ENCODE assay signal across 11 cellular contexts in genomic region chr3:185070491-185071335, GRCh38.
DNase-seq lines count a peak whose midpoint lies in the region; ATAC-seq, FAIRE-seq and TF ChIP-seq lines count a peak whose summit lies in the region.
"Had no signal": no experiment of that assay in that cellular context is flagged by ENCODE, and none has a peak within 500 bp of the region (broad histone marks: within the 10 kb centered on the region; RNA-seq: fewer than 3 reads in every experiment).

No MANE protein-coding gene starts in this region.

- H3K27ac ChIP-seq in HepG2 (ENCODE audit: extremely low read length, insufficient read depth, low read length): no peak overlapping the region

- peak; percentile 97 for ATAC-seq in HepG2
- ATAC-seq in stimulated activated naive B cell treated with anti-CD40 and anti-IgM and Interleukin-4, amounts not matched to agents 10 μg/mL and 1 μg/mL and 100 μg/mL, for 72 hours (replicated peaks): no peak

- CTCF ChIA-PET in HepG2 (lab: Yijun Ruan, JAX; ENCODE audit: low intra/inter-chr PET ratio, low total read pairs): interaction anchor here (0.7 to 4.4 kb wide), 2 partner anchors 106 to 196 kb away, joined by 3 to 38 read pairs; no protein-coding TSS in a partner anchor

- H3K4me3 Mint-ChIP-seq in stimulated activated naive B cell treated with anti-CD40 and anti-IgM and Interleukin-4, amounts not matched to agents 10 μg/mL and 1 μg/mL and 100 μg/mL, for 72 hours: no peak overlapping the region
- H3K4me3 Mint-ChIP-seq: activated naive CD4-positive, alpha-beta T cell treated with anti-CD3 and anti-CD28 coated beads, Interleukin-2, amount 50 U/mL, for 24 hours had no signal

- in situ Hi-C loops in T47D (cut with HindIII; ENCODE audit: low pct_unique_long_range_greater_than_20kb, low sequenced_read_pairs): no loop called here
- in situ Hi-C loops in HepG2 (cut with HindIII; ENCODE audit: extremely low pct_ligation_motif_present, low pct_unique_long_range_greater_than_20kb): loop anchor here (5.0 kb wide), 1 partner anchor 107 kb away; no protein-coding TSS in a partner anchor

- no peak for TF ChIP-seq EP300 in HepG2 (IDR thresholded peaks at IDR 0.05; ENCODE audit: low read depth in 2 of 2, low read length in 2 of 2)
- TF ChIP-seq EP300 in HepG2 (CRISPR knock-in tag; IDR thresholded peaks at IDR 0.05; ENCODE audit: borderline replicate concordance): no peak

- H3K36me3 Mint-ChIP-seq in stimulated activated naive B cell treated with anti-CD40 and anti-IgM and Interleukin-4, amounts not matched to agents 10 μg/mL and 1 μg/mL and 100 μg/mL, for 72 hours: no peaks in the 10 kb centered on the region
- H3K36me3 Mint-ChIP-seq: activated naive CD4-positive, alpha-beta T cell treated with anti-CD3 and anti-CD28 coated beads, Interleukin-2, amount 50 U/mL, for 24 hours; naive B cell had no signal

- peaks cover 0 to 1% of the 10 kb centered on the region in 2 experiments; a peak in 2 of 5 replicates for H3K27me3 ChIP-seq in HepG2 (ENCODE audit: control insufficient read depth in 1 of 2, insufficient read depth in 2 of 2, low read length in 2 of 2)

- peak; percentile 66 for DNase-seq in COLO829 (ENCODE audit: low spot score)
- DNase-seq in LHCN-M2 (ENCODE audit: low read depth): peak; percentile 15
- peak; percentile 87 for DNase-seq in T47D (ENCODE audit: low read depth in 1 of 2, low spot score in 1 of 2)
- peak; percentile 73 for DNase-seq in HepG2 (ENCODE audit: low spot score)
- no peak for DNase-seq in activated T-cell treated with anti-CD3 and anti-CD28 coated beads, Interleukin-2, amount 50 U/mL, for 48 hours
- no peak for DNase-seq in activated CD8-positive, alpha-beta memory T cell treated with anti-CD3 and anti-CD28 coated beads for 24 hours
- DNase-seq in stimulated activated naive B cell treated with anti-CD40 and anti-IgM and Interleukin-4, amounts not matched to agents 10 μg/mL and 1 μg/mL and 100 μg/mL, for 72 hours: no peak
- DNase-seq in activated effector memory CD4-positive, alpha-beta T cell treated with Interleukin-2 at 50 U/mL for 16 hours: no peak
- DNase-seq: naive B cell, NCI-H2029 treated with DMSO at 0.1 percent for 48 hours had no signal

- peak overlapping the region; percentile 8 to 42 (median 11); a peak in 3 of 6 replicates for H3K4me3 ChIP-seq in HepG2 (replicated peaks in 1 of 3; ENCODE audit: insufficient read depth in 1 of 3, low read depth in 2 of 3, low read length in 3 of 3)

- no peak for TF ChIP-seq POLR2A in HepG2 (IDR thresholded peaks at IDR 0.05; ENCODE audit: insufficient read depth in 1 of 2, low read depth in 2 of 2, low read length in 2 of 2)

- no peaks in the 10 kb centered on the region for H3K9me3 ChIP-seq in HepG2 (ENCODE audit: low read length)

- intact Hi-C loops in HepG2 (cut with micrococcal nuclease; ENCODE audit: unreplicated experiment): loop anchor here (1.0 to 2.0 kb wide), 3 partner anchors 32 to 196 kb away; no protein-coding TSS in a partner anchor

- POLR2A ChIA-PET in HepG2 (lab: Yijun Ruan, JAX): interaction anchor here (0.7 to 1.0 kb wide), 2 partner anchors 25 to 105 kb away, joined by 3 to 9 read pairs; no protein-coding TSS in a partner anchor

- peak; percentile 64 for TF ChIP-seq RAD21 in HepG2 (CRISPR knock-in tag; IDR thresholded peaks at IDR 0.05)

- H3K9ac ChIP-seq in HepG2 (ENCODE audit: insufficient read depth, low read depth, low read length): peak overlapping the region; percentile 35

- peaks cover 26% of the 10 kb centered on the region for H3K4me1 ChIP-seq in HepG2 (ENCODE audit: insufficient read depth, low read length)

- peak; percentile 61 for FAIRE-seq in HepG2 (lab: Jason Lieb, UNC)

- TF ChIP-seq CTCF in HepG2 (CRISPR knock-in tag; IDR thresholded peaks at IDR 0.05): peak; percentile 79

- H3K36me3 ChIP-seq in HepG2 (replicated peaks in 1 of 2; ENCODE audit: control insufficient read depth in 1 of 2, insufficient read depth in 2 of 2, low read length in 2 of 2): no peaks in the 10 kb centered on the region

- no peaks in the 10 kb centered on the region for H3K79me2 ChIP-seq in HepG2 (ENCODE audit: insufficient read depth, low read length)

- 55% methylated on average over 20 of the region's 22 CpGs for WGBS in HepG2 (ENCODE audit: low lambda C conversion rate)

- BruUV-seq in HepG2 (replicated peaks; lab: Mats Ljungman, UMichigan): no TSS peak

- H3K4me1 Mint-ChIP-seq in stimulated activated naive B cell treated with anti-CD40 and anti-IgM and Interleukin-4, amounts not matched to agents 10 μg/mL and 1 μg/mL and 100 μg/mL, for 72 hours: no peaks in the 10 kb centered on the region
- H3K4me1 Mint-ChIP-seq: activated naive CD4-positive, alpha-beta T cell treated with anti-CD3 and anti-CD28 coated beads, Interleukin-2, amount 50 U/mL, for 24 hours; naive B cell had no signal

- no peak overlapping the region for H3K27ac Mint-ChIP-seq in stimulated activated naive B cell treated with anti-CD40 and anti-IgM and Interleukin-4, amounts not matched to agents 10 μg/mL and 1 μg/mL and 100 μg/mL, for 72 hours
- H3K27ac Mint-ChIP-seq: activated naive CD4-positive, alpha-beta T cell treated with anti-CD3 and anti-CD28 coated beads, Interleukin-2, amount 50 U/mL, for 24 hours; naive B cell had no signal

- peak overlapping the region; percentile 64 for H3K4me2 ChIP-seq in HepG2 (ENCODE audit: low read depth, low read length)

- H4K20me1 ChIP-seq in HepG2 (ENCODE audit: insufficient read depth, low read length): no peaks in the 10 kb centered on the region

- H2AFZ ChIP-seq in HepG2 (ENCODE audit: low read length): peak overlapping the region; percentile 72

- no peaks in the 10 kb centered on the region for H3K9me3 Mint-ChIP-seq in stimulated activated naive B cell treated with anti-CD40 and anti-IgM and Interleukin-4, amounts not matched to agents 10 μg/mL and 1 μg/mL and 100 μg/mL, for 72 hours
- H3K9me3 Mint-ChIP-seq: activated naive CD4-positive, alpha-beta T cell treated with anti-CD3 and anti-CD28 coated beads, Interleukin-2, amount 50 U/mL, for 24 hours; naive B cell had no signal

- peaks cover 0 to 14% of the 10 kb centered on the region in 2 donors for H3K27me3 Mint-ChIP-seq in stimulated activated naive B cell treated with anti-CD40 and anti-IgM and Interleukin-4, amounts not matched to agents 10 μg/mL and 1 μg/mL and 100 μg/mL, for 72 hours
- H3K27me3 Mint-ChIP-seq: activated naive CD4-positive, alpha-beta T cell treated with anti-CD3 and anti-CD28 coated beads, Interleukin-2, amount 50 U/mL, for 24 hours had no signal

TF ChIP-seq in HepG2, 621 proteins besides CTCF, POLR2A, EP300 and RAD21 (continues in another document):
- TF ChIP-seq, protein P1, sequence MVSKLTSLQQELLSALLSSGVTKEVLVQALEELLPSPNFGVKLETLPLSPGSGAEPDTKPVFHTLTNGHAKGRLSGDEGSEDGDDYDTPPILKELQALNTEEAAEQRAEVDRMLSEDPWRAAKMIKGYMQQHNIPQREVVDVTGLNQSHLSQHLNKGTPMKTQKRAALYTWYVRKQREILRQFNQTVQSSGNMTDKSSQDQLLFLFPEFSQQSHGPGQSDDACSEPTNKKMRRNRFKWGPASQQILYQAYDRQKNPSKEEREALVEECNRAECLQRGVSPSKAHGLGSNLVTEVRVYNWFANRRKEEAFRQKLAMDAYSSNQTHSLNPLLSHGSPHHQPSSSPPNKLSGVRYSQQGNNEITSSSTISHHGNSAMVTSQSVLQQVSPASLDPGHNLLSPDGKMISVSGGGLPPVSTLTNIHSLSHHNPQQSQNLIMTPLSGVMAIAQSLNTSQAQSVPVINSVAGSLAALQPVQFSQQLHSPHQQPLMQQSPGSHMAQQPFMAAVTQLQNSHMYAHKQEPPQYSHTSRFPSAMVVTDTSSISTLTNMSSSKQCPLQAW (CRISPR knock-in tag; IDR thresholded peaks at IDR 0.05): 0 out of 2 replicates have a peak, but pooled peaks have one; percentile 25
- peak; percentile 19; the same call in 1 of the 2 replicates for TF ChIP-seq ZNF501 (CRISPR knock-in tag; IDR thresholded peaks at IDR 0.05)
- TF ChIP-seq NRL (CRISPR knock-in tag; IDR thresholded peaks at IDR 0.05; ENCODE audit: borderline replicate concordance): peak; percentile 19; the same call in 1 of the 2 replicates
- TF ChIP-seq KDM2A (CRISPR knock-in tag; IDR thresholded peaks at IDR 0.05; ENCODE audit: borderline replicate concordance, low read depth): 0 out of 2 replicates have a peak, but pooled peaks have one; percentile 7
- peak; percentile 60; the same call in 1 of the 2 replicates for TF ChIP-seq ZNF788 (CRISPR knock-in tag; IDR thresholded peaks at IDR 0.05; ENCODE audit: borderline replicate concordance)
- TF ChIP-seq HNF4A (CRISPR knock-in tag; IDR thresholded peaks at IDR 0.05): no peak
- TF ChIP-seq ZNF292 (CRISPR knock-in tag; IDR thresholded peaks at IDR 0.05; ENCODE audit: borderline replicate concordance, low read depth): peak; percentile 49; the same call in 1 of the 2 replicates
- peak; percentile 17; the same call in 1 of the 2 replicates for TF ChIP-seq BCL6 (CRISPR knock-in tag; IDR thresholded peaks at IDR 0.05)
- peak; percentile 74 for TF ChIP-seq ZNF263 (CRISPR knock-in tag; IDR thresholded peaks at IDR 0.05)
- TF ChIP-seq ZNF567 (CRISPR knock-in tag; IDR thresholded peaks at IDR 0.05; ENCODE audit: borderline replicate concordance): peak; percentile 65; the same call in 1 of the 2 replicates
- TF ChIP-seq ZBTB4 (CRISPR knock-in tag; IDR thresholded peaks at IDR 0.05; ENCODE audit: borderline replicate concordance): peak; percentile 83; the same call in 1 of the 2 replicates

Comparison
In these comparisons a context has a peak if more than half of its experiments do, and no peak if none do; other contexts are left out.
1. DNase-seq: peak in COLO829 (single experiment), LHCN-M2 (single experiment), T47D (2 of 2) and HepG2 (single experiment); none in activated T-cell treated with anti-CD3 and anti-CD28 coated beads, Interleukin-2, amount 50 U/mL, for 48 hours (0 of 2), activated CD8-positive, alpha-beta memory T cell treated with anti-CD3 and anti-CD28 coated beads for 24 hours (single experiment), stimulated activated naive B cell treated with anti-CD40 and anti-IgM and Interleukin-4, amounts not matched to agents 10 μg/mL and 1 μg/mL and 100 μg/mL, for 72 hours (single experiment) and activated effector memory CD4-positive, alpha-beta T cell treated with Interleukin-2 at 50 U/mL for 16 hours (single experiment).